Comparison of ENCODE assay signal across 11 cellular contexts in genomic region chr17:9647014-9647413, GRCh38. TPM values are rescaled to one million over a fixed set of nuclear protein-coding genes. Genes with fewer than 3 reads are reported as not detected.
A peak's percentile ranks its signal among the peaks of the same experiment; 100 is the strongest.
DNase-seq lines count a peak whose midpoint lies in the region; ATAC-seq and TF ChIP-seq lines count a peak whose summit lies in the region.
"Had no signal": no experiment of that assay in that cellular context is flagged by ENCODE, and none has a peak within 500 bp of the region (broad histone marks: within the 10 kb centered on the region; RNA-seq: fewer than 3 reads in every experiment).

No MANE protein-coding gene starts in this region.

- H3K9me3 ChIP-seq in ES-I3 (ENCODE audit: control insufficient read depth, insufficient read depth, low read length) (no peaks in the 10 kb centered on the region), neural progenitor cell (ENCODE audit: low read depth) (no peaks in the 10 kb centered on the region), gastrocnemius medialis (no peaks in the 10 kb centered on the region), SK-N-SH (no peaks in the 10 kb centered on the region)

- no peaks in the 10 kb centered on the region for H3K9me2 ChIP-seq in SK-N-SH

- TF ChIP-seq RAD21 in SK-N-SH (IDR thresholded peaks at IDR 0.05; ENCODE audit: low read length) = no peak

- H4K20me1 ChIP-seq in neural progenitor cell (ENCODE audit: low read depth) (peaks cover 15% of the 10 kb centered on the region), SK-N-SH (ENCODE audit: insufficient read depth) (no peaks in the 10 kb centered on the region)

- H3K4me3 Mint-ChIP-seq in neural progenitor cell = peak overlapping the region; percentile 88

- H3K4me3 ChIP-seq in neural progenitor cell (peak overlapping the region; percentile 66), gastrocnemius medialis (no peak overlapping the region), SK-N-SH (ENCODE audit: low read depth in 2 of 2, low read length in 1 of 2) (no peak overlapping the region)

- H3K4me1 Mint-ChIP-seq in neural progenitor cell = peaks cover 24% of the 10 kb centered on the region

- no peak overlapping the region for H3K27ac Mint-ChIP-seq in neural progenitor cell
- H3K27ac Mint-ChIP-seq: activated CD4-positive, alpha-beta T cell treated with anti-CD3 and anti-CD28 coated beads for 36 hours; CD8-positive, alpha-beta memory T cell had no signal

- TF ChIP-seq POLR2A in gastrocnemius medialis (IDR thresholded peaks at IDR 0.05) = no peak

- H3K36me3 ChIP-seq in ES-I3 (ENCODE audit: insufficient read depth, low read length) (0 out of 2 replicates have a peak, but pooled peaks cover 3% of the 10 kb centered on the region), neural progenitor cell (no peaks in the 10 kb centered on the region), gastrocnemius medialis (no peaks in the 10 kb centered on the region), SK-N-SH (replicated peaks in 1 of 2; ENCODE audit: control insufficient read depth in 1 of 2, insufficient read depth in 2 of 2, low read length in 1 of 2) (no peaks in the 10 kb centered on the region)

- peak overlapping the region; percentile 20 for H3K27ac ChIP-seq in foreskin keratinocyte
- H3K27ac ChIP-seq in neural progenitor cell = no peak overlapping the region
- no peak overlapping the region for H3K27ac ChIP-seq in gastrocnemius medialis
- no peak overlapping the region for H3K27ac ChIP-seq in SK-N-SH (ENCODE audit: low read depth in 2 of 2, low read length in 1 of 2)

- WGBS in SK-N-SH (ENCODE audit: low lambda C conversion rate) = 30% methylated on average over 4 of the region's 4 CpGs

- peak overlapping the region; percentile 90; the same call in 1 of the 2 replicates for H3K9ac ChIP-seq in ES-I3 (ENCODE audit: low read depth, low read length)
- H3K9ac ChIP-seq in neural progenitor cell = no peak overlapping the region
- H3K9ac ChIP-seq in SK-N-SH = no peak overlapping the region

- ATAC-seq in foreskin keratinocyte = no peak
- no peak for ATAC-seq in gastrocnemius medialis
- ATAC-seq: activated CD4-positive, alpha-beta T cell treated with anti-CD3 and anti-CD28 coated beads for 36 hours had no signal

- H3K27me3 Mint-ChIP-seq in neural progenitor cell (ENCODE audit: insufficient read depth, low read depth) = peaks cover 24% of the 10 kb centered on the region

- CTCF ChIA-PET in HEK293T (lab: Yijun Ruan, JAX) (no interaction called here), SK-N-SH (lab: Yijun Ruan, JAX) (no interaction called here)

- H3K4me1 ChIP-seq in ES-I3 (ENCODE audit: insufficient read depth, low read length) = peaks cover 13% of the 10 kb centered on the region
- peaks cover 21% of the 10 kb centered on the region for H3K4me1 ChIP-seq in foreskin keratinocyte
- H3K4me1 ChIP-seq in neural progenitor cell = peaks cover 22% of the 10 kb centered on the region
- peaks cover 5 to 8% of the 10 kb centered on the region in 2 donors for H3K4me1 ChIP-seq in gastrocnemius medialis
- no peaks in the 10 kb centered on the region for H3K4me1 ChIP-seq in SK-N-SH (ENCODE audit: control insufficient read depth in 1 of 2, insufficient read depth in 2 of 2, low read depth in 1 of 2, low read length in 1 of 2)

- POLR2A ChIA-PET in HEK293T (lab: Yijun Ruan, JAX) = no interaction called here
- POLR2A ChIA-PET in SK-N-SH (lab: Yijun Ruan, JAX) = no interaction called here

- H3K9me3 Mint-ChIP-seq in neural progenitor cell = no peaks in the 10 kb centered on the region
- H3K9me3 Mint-ChIP-seq: CD8-positive, alpha-beta memory T cell; central memory CD8-positive, alpha-beta T cell had no signal

- intact Hi-C loops in gastrocnemius medialis (cut with DNase I; ENCODE audit: low total_unique reads) = no loop called here

- H3K27me3 ChIP-seq in foreskin keratinocyte (no peaks in the 10 kb centered on the region), neural progenitor cell (peaks cover 51% of the 10 kb centered on the region), gastrocnemius medialis (peaks cover 48 to 54% (median 53%) of the 10 kb centered on the region in 3 donors), SK-N-SH (ENCODE audit: insufficient read depth) (peaks cover 54% of the 10 kb centered on the region)

- H3K79me2 ChIP-seq in neural progenitor cell (ENCODE audit: low read depth) (peaks cover 4% of the 10 kb centered on the region), SK-N-SH (ENCODE audit: insufficient read depth) (no peaks in the 10 kb centered on the region)

- in situ Hi-C loops in gastrocnemius medialis (cut with MboI; ENCODE audit: low sequenced_read_pairs in 4 of 4) = no loop called here

- no peak for TF ChIP-seq EP300 in SK-N-SH (IDR thresholded peaks at IDR 0.05; ENCODE audit: borderline replicate concordance in 1 of 2, low read depth in 1 of 2, low read length in 1 of 2)

- H3F3A ChIP-seq in neural progenitor cell (ENCODE audit: low read depth) (peaks cover 28% of the 10 kb centered on the region), SK-N-SH (replicated peaks; ENCODE audit: insufficient read depth) (no peaks in the 10 kb centered on the region)

- DNase-seq in NCI-H748 treated with DMSO at 0.1 percent for 48 hours (lab: John Stamatoyannopoulos, UW) = peak; percentile 26
- peak in 1 of 2 donors; percentile 20 for DNase-seq in foreskin keratinocyte
- peak; percentile 54 for DNase-seq in neural progenitor cell (ENCODE audit: low spot score)
- no peak for DNase-seq in HEK293T (ENCODE audit: extremely low spot score)
- no peak for DNase-seq in amniotic stem cell (lab: John Stamatoyannopoulos, UW)
- no peak for DNase-seq in gastrocnemius medialis
- no peak for DNase-seq in SK-N-SH
- DNase-seq: activated CD4-positive, alpha-beta T cell treated with anti-CD3 and anti-CD28 coated beads for 36 hours; CD8-positive, alpha-beta memory T cell had no signal

- H2AFZ ChIP-seq in neural progenitor cell (replicated peaks) = no peak overlapping the region
- no peak overlapping the region for H2AFZ ChIP-seq in SK-N-SH (ENCODE audit: low read depth)

- H3K36me3 Mint-ChIP-seq in neural progenitor cell = no peaks in the 10 kb centered on the region
- H3K36me3 Mint-ChIP-seq: CD8-positive, alpha-beta memory T cell had no signal

- peak overlapping the region; percentile 94 for H3K4me2 ChIP-seq in neural progenitor cell
- H3K4me2 ChIP-seq in SK-N-SH = no peak overlapping the region

- TF ChIP-seq CTCF in foreskin keratinocyte (conservative IDR thresholded peaks at IDR 0.05) (no peak), neural progenitor cell (IDR thresholded peaks at IDR 0.05) (no peak), gastrocnemius medialis (IDR thresholded peaks at IDR 0.05 in 4 of 5, conservative IDR thresholded peaks at IDR 0.05 in 1 of 5) (no peak), SK-N-SH (IDR thresholded peaks at IDR 0.05) (no peak)

TF ChIP-seq in HEK293T, 16 proteins besides CTCF, POLR2A, EP300 and RAD21:
- no peak for TF ChIP-seq FOXK2 (IDR thresholded peaks at IDR 0.05)
- no peak for TF ChIP-seq CTBP1 (IDR thresholded peaks at IDR 0.05; ENCODE audit: borderline replicate concordance)
- TF ChIP-seq SP1 (IDR thresholded peaks at IDR 0.05) = no peak
- TF ChIP-seq ARNT (IDR thresholded peaks at IDR 0.05) = no peak
- no peak for TF ChIP-seq HDGF (IDR thresholded peaks at IDR 0.05; ENCODE audit: borderline replicate concordance)
- no peak for TF ChIP-seq PKNOX1 (IDR thresholded peaks at IDR 0.05)
- TF ChIP-seq ZNF384 (IDR thresholded peaks at IDR 0.05) = no peak

TF ChIP-seq in SK-N-SH, 30 proteins besides CTCF, POLR2A, EP300 and RAD21 (continues in another document):
- no peak for TF ChIP-seq POLR2AphosphoS5 (IDR thresholded peaks at IDR 0.05; ENCODE audit: low read depth, low read length)
- no peak for TF ChIP-seq SMC3 (IDR thresholded peaks at IDR 0.05; ENCODE audit: low read depth, low read length)
- TF ChIP-seq MEF2A (IDR thresholded peaks at IDR 0.05; ENCODE audit: borderline replicate concordance, low read depth) = no peak
- no peak for TF ChIP-seq REST (IDR thresholded peaks at IDR 0.05; ENCODE audit: low read depth, low read length)
- no peak for TF ChIP-seq RXRA (IDR thresholded peaks at IDR 0.05; ENCODE audit: borderline replicate concordance, low read depth)
- no peak for TF ChIP-seq TAF1 (IDR thresholded peaks at IDR 0.05; ENCODE audit: borderline replicate concordance, low read depth, low read length)
- TF ChIP-seq TCF12 (IDR thresholded peaks at IDR 0.05) = no peak

RNA-seq across cellular contexts. Expression of gene USP43, which starts 1.7 kb away (rescaled TPM):
- total RNA-seq in foreskin keratinocyte = 6.0 and 8.3 TPM in 2 replicates
- 3.1 and 3.4 TPM in 2 replicates for polyA plus RNA-seq in foreskin keratinocyte
- 0.06 TPM in 1 of 2 replicates, not detected in the other for total RNA-seq in neural progenitor cell (ENCODE audit: low replicate concordance)
- under 1 TPM in 1 of 4 donors, not detected in 3; 0.07 TPM for total RNA-seq in gastrocnemius medialis
- polyA plus RNA-seq in SK-N-SH (2012; rRNA removed) = 0.05 and 0.07 TPM in 2 replicates
- not detected in 2 replicates for polyA plus RNA-seq in SK-N-SH (2012; cell fraction: cytosol; rRNA removed)
- 0.45 and 0.48 TPM in 2 replicates for polyA plus RNA-seq in SK-N-SH (2012; cell fraction: nucleus; rRNA removed)

Comparison
In these comparisons a context has a peak if more than half of its experiments do, and no peak if none do; other contexts are left out.
1. DNase-seq: peak in NCI-H748 treated with DMSO at 0.1 percent for 48 hours (single experiment) and neural progenitor cell (single experiment); none in HEK293T (single experiment), amniotic stem cell (single experiment), gastrocnemius medialis (0 of 2) and SK-N-SH (single experiment).